8 cellular contexts compared by ENCODE assay signal in genomic region chr16:90019201-90019542, GRCh38. TPM values are rescaled to one million over a fixed set of nuclear protein-coding genes. Genes with fewer than 3 reads are reported as not detected.
A peak's percentile ranks its signal among the peaks of the same experiment; 100 is the strongest.
DNase-seq lines count a peak whose midpoint lies in the region; ATAC-seq and TF ChIP-seq lines count a peak whose summit lies in the region.

Gene DBNDD1, minus strand, starts transcription at chr16:90019456. Its CDS starts 115 bp downstream, at chr16:90019341.

- H3K4me1 Mint-ChIP-seq in activated T-cell treated with anti-CD3 and anti-CD28 coated beads, Interleukin-2, amount 50 U/mL, for 4 hours (ENCODE audit: low read depth): peaks cover 14% of the 10 kb centered on the region
- H3K4me1 Mint-ChIP-seq in brain: peaks cover 35% of the 10 kb centered on the region

- no peaks in the 10 kb centered on the region for H3K36me3 Mint-ChIP-seq in activated T-cell treated with anti-CD3 and anti-CD28 coated beads, Interleukin-2, amount 50 U/mL, for 4 hours (ENCODE audit: insufficient read depth)
- H3K36me3 Mint-ChIP-seq in brain: peaks cover 7% of the 10 kb centered on the region

- intact Hi-C loops in lower lobe of right lung (cut with DNase I) (no loop called here), tibial artery (cut with DNase I; ENCODE audit: low total_unique reads) (no loop called here)

- no peak for ATAC-seq in activated T-cell treated with anti-CD3 and anti-CD28 coated beads, Interleukin-2, amount 50 U/mL, for 4 hours
- no peak for ATAC-seq in lower lobe of right lung
- no peak for ATAC-seq in foreskin keratinocyte

- H3K4me1 ChIP-seq in lower lobe of right lung (peaks cover 36% of the 10 kb centered on the region), tibial artery (peaks cover 0 to 46% (median 24%) of the 10 kb centered on the region in 4 donors), foreskin keratinocyte (peaks cover 5% of the 10 kb centered on the region)

- H3K4me3 Mint-ChIP-seq in activated T-cell treated with anti-CD3 and anti-CD28 coated beads, Interleukin-2, amount 50 U/mL, for 4 hours: peak within 1 kb of the TSS; percentile 76
- peak within 1 kb of the TSS; percentile 85 to 92 (median 87) for H3K4me3 Mint-ChIP-seq in brain

- H3K27ac Mint-ChIP-seq in brain: peak within 1 kb of the TSS; percentile 85 to 98 (median 96)

- H3K27me3 Mint-ChIP-seq in activated T-cell treated with anti-CD3 and anti-CD28 coated beads, Interleukin-2, amount 50 U/mL, for 4 hours (ENCODE audit: low read depth): peaks cover 7% of the 10 kb centered on the region
- H3K27me3 Mint-ChIP-seq in brain: peaks cover 15% of the 10 kb centered on the region

- H3K9me3 Mint-ChIP-seq in activated T-cell treated with anti-CD3 and anti-CD28 coated beads, Interleukin-2, amount 50 U/mL, for 4 hours: peaks cover 2% of the 10 kb centered on the region
- peaks cover 0 to 2% (median 0%) of the 10 kb centered on the region in 5 experiments for H3K9me3 Mint-ChIP-seq in brain

- no peak for DNase-seq in activated T-cell treated with anti-CD3 and anti-CD28 coated beads, Interleukin-2, amount 50 U/mL, for 4 hours
- no peak for DNase-seq in activated T-cell treated with anti-CD3 and anti-CD28 coated beads, Interleukin-2, amount 50 U/mL, for 1 hour
- DNase-seq in lower lobe of right lung (no peak), tibial artery (no peak), foreskin keratinocyte (no peak), putamen (ENCODE audit: low spot score) (no peak)
- DNase-seq in activated CD4-positive, alpha-beta T cell treated with anti-CD3 and anti-CD28 coated beads for 1 hour: no peak

- H3K36me3 ChIP-seq in lower lobe of right lung: no peaks in the 10 kb centered on the region
- H3K36me3 ChIP-seq in tibial artery: no peaks in the 10 kb centered on the region

- H3K27me3 ChIP-seq in lower lobe of right lung (ENCODE audit: low read depth): peaks cover 10% of the 10 kb centered on the region
- H3K27me3 ChIP-seq in tibial artery: peaks cover 0 to 6% of the 10 kb centered on the region in 2 donors
- peaks cover 14% of the 10 kb centered on the region for H3K27me3 ChIP-seq in foreskin keratinocyte

- peak within 1 kb of the TSS; percentile 46 for H3K27ac ChIP-seq in lower lobe of right lung
- peak within 1 kb of the TSS; percentile 23 to 40 for H3K27ac ChIP-seq in tibial artery
- no peak within 1 kb of the TSS for H3K27ac ChIP-seq in foreskin keratinocyte

- H3K9me3 ChIP-seq in lower lobe of right lung (no peaks in the 10 kb centered on the region), tibial artery (no peaks in the 10 kb centered on the region)

- TF ChIP-seq CTCF in brain (conservative IDR thresholded peaks at IDR 0.05) (no peak), lower lobe of right lung (IDR thresholded peaks at IDR 0.05) (no peak), tibial artery (IDR thresholded peaks at IDR 0.05) (no peak), foreskin keratinocyte (conservative IDR thresholded peaks at IDR 0.05) (no peak)

- H3K4me3 ChIP-seq in lower lobe of right lung (peak within 1 kb of the TSS; percentile 64), tibial artery (peak within 1 kb of the TSS; percentile 55 to 77)

RNA-seq across cellular contexts. Expression of gene DBNDD1, which starts in this region (rescaled TPM):
- total RNA-seq in activated T-cell treated with anti-CD3 and anti-CD28 coated beads, Interleukin-2, amount 50 U/mL, for 4 hours: 1 to 10 TPM in 1 of 3 donors, under 1 TPM in 2; 0.47 to 1.2 (median 0.92) TPM
- polyA plus RNA-seq in brain (ENCODE audit: insufficient read depth, low read depth, low replicate concordance) (131 TPM), foreskin keratinocyte (2.4 and 14.5 TPM in 2 replicates)
- total RNA-seq in lower lobe of right lung (4.2 TPM), foreskin keratinocyte (1.8 and 11.8 TPM in 2 replicates)
